ENCODE assay signal across 8 cellular contexts in the genomic region with DNA sequence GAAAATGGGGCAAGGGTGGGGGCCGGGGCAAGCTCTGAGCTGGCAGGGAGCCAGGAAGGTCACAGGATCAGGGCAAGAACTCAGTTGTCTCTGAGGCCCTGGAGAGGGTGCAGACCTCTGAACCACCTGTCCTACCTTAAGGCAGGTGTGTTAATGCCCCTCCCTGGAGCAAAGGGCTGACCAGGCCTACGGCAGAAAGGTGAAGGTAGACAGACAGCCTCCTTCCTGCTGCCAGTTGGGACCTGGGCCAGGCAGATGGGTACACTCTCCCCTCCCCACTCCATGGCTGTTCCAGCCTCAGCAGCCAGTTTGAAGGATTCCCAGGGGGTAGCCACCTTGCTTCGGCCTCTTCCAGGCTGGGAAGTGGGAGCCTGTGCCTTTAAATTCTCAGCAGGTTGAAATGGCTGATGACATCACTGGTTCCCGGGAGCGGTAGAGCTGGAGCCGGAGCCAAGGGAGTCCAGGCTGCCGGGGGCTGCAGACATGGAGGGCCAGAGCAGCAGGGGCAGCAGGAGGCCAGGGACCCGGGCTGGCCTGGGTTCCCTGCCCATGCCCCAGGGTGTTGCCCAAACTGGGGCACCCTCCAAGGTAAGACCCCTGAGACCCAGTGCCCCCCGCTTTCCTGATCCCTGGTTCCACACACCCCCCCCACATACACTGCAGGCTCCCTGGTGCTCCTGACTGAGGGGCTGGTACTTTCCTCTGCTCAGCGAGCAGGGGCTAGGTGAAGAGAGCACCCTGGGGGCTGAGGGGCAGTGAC. TPM values are rescaled to one million over a fixed set of nuclear protein-coding genes. Genes with fewer than 3 reads are reported as not detected.
DNase-seq lines count a peak whose midpoint lies in the region; ATAC-seq and TF ChIP-seq lines count a peak whose summit lies in the region.

A gene with protein sequence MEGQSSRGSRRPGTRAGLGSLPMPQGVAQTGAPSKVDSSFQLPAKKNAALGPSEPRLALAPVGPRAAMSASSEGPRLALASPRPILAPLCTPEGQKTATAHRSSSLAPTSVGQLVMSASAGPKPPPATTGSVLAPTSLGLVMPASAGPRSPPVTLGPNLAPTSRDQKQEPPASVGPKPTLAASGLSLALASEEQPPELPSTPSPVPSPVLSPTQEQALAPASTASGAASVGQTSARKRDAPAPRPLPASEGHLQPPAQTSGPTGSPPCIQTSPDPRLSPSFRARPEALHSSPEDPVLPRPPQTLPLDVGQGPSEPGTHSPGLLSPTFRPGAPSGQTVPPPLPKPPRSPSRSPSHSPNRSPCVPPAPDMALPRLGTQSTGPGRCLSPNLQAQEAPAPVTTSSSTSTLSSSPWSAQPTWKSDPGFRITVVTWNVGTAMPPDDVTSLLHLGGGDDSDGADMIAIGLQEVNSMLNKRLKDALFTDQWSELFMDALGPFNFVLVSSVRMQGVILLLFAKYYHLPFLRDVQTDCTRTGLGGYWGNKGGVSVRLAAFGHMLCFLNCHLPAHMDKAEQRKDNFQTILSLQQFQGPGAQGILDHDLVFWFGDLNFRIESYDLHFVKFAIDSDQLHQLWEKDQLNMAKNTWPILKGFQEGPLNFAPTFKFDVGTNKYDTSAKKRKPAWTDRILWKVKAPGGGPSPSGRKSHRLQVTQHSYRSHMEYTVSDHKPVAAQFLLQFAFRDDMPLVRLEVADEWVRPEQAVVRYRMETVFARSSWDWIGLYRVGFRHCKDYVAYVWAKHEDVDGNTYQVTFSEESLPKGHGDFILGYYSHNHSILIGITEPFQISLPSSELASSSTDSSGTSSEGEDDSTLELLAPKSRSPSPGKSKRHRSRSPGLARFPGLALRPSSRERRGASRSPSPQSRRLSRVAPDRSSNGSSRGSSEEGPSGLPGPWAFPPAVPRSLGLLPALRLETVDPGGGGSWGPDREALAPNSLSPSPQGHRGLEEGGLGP (plus strand): TSS at position 435 of the 760 bp plus-strand sequence. CDS start 49 bp downstream, at position 484.

- POLR2A ChIA-PET in AG04450 (lab: Yijun Ruan, JAX) = interaction anchor here (0.6 kb wide), 1 partner anchor 76 kb away, joined by 3 read pairs; no protein-coding TSS in a partner anchor

- intact Hi-C loops in left cardiac atrium (cut with DNase I) = no loop called here
- intact Hi-C loops in prostate gland (cut with DNase I) = no loop called here

- peak; percentile 73 to 77 for ATAC-seq in left cardiac atrium
- ATAC-seq in GM19397 (IDR thresholded peaks at IDR 0.05; ENCODE audit: unreplicated experiment) = no peak
- ATAC-seq in HG03135 (IDR thresholded peaks at IDR 0.05; ENCODE audit: unreplicated experiment) = no peak
- no peak for ATAC-seq in GM21381 (IDR thresholded peaks at IDR 0.05; ENCODE audit: unreplicated experiment)

- TF ChIP-seq RAD21 in Ishikawa (IDR thresholded peaks at IDR 0.05; ENCODE audit: low read depth) = no peak

- CTCF ChIA-PET in AG04450 (lab: Charles Lee) = interaction anchor here (1.2 to 1.9 kb wide), 3 partner anchors 15 to 90 kb away, joined by 3 to 6 read pairs (median 4); a partner anchor contains a TSS

- no peaks in the 10 kb centered on the region; the same call in 1 of the 2 replicates for H3K9me3 ChIP-seq in AG04450 (ENCODE audit: control insufficient read depth, insufficient read depth, low read length)
- H3K9me3 ChIP-seq in prostate gland = no peaks in the 10 kb centered on the region

- TF ChIP-seq CTCF in AG04450 (IDR thresholded peaks at IDR 0.05; ENCODE audit: low read depth, low read length) = no peak
- no peak for TF ChIP-seq CTCF in VCaP (conservative IDR thresholded peaks at IDR 0.05)
- no peak for TF ChIP-seq CTCF in prostate gland (IDR thresholded peaks at IDR 0.05)

- no peak for TF ChIP-seq EP300 in Ishikawa (IDR thresholded peaks at IDR 0.05; ENCODE audit: borderline replicate concordance)

- H3K27ac ChIP-seq in AG04450 (ENCODE audit: low read depth, low read length) (no peak within 1 kb of the TSS), VCaP (peak within 1 kb of the TSS; percentile 78), prostate gland (peak within 1 kb of the TSS; percentile 28 to 60)

- H3K27me3 ChIP-seq in AG04450 (ENCODE audit: control insufficient read depth, insufficient read depth, low read length) (peaks cover 7% of the 10 kb centered on the region), prostate gland (replicated peaks; ENCODE audit: insufficient read depth) (no peaks in the 10 kb centered on the region)

- H3K4me1 ChIP-seq in prostate gland (replicated peaks) = peaks cover 12% of the 10 kb centered on the region

- WGBS in prostate gland = 12% methylated on average over 5 of the region's 10 CpGs

- H3K4me3 ChIP-seq in AG04450 (ENCODE audit: low read depth, low read length) (peak within 1 kb of the TSS; percentile 68), prostate gland (peak within 1 kb of the TSS; percentile 33 to 39)

- H3K36me3 ChIP-seq in prostate gland = no peaks in the 10 kb centered on the region

- DNase-seq in AG04450 (ENCODE audit: low read depth, low spot score) (no peak), left cardiac atrium (peak; percentile 67), prostate gland (ENCODE audit: low spot score) (peak; percentile 55)

- TF ChIP-seq POLR2A in prostate gland (IDR thresholded peaks at IDR 0.05) = peak; percentile 42

TF ChIP-seq in Ishikawa, 13 proteins besides CTCF, POLR2A, EP300 and RAD21:
- peak; percentile 73; the same call in 1 of the 2 replicates for TF ChIP-seq ZBTB7A (IDR thresholded peaks at IDR 0.05; ENCODE audit: low read depth)
- TF ChIP-seq, protein P1, sequence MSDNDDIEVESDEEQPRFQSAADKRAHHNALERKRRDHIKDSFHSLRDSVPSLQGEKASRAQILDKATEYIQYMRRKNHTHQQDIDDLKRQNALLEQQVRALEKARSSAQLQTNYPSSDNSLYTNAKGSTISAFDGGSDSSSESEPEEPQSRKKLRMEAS (IDR thresholded peaks at IDR 0.05) = peak; percentile 60
- no peak for TF ChIP-seq TEAD4 (IDR thresholded peaks at IDR 0.05)
- peak; percentile 26 for TF ChIP-seq NFIC (IDR thresholded peaks at IDR 0.05)
- TF ChIP-seq TAF1 (IDR thresholded peaks at IDR 0.05; ENCODE audit: low read depth) = peak; percentile 36; the same call in 1 of the 2 replicates
- TF ChIP-seq CREB1 (IDR thresholded peaks at IDR 0.05; ENCODE audit: low read depth) = peak; percentile 40; the same call in 1 of the 2 replicates
- TF ChIP-seq EGR1 (IDR thresholded peaks at IDR 0.05) = no peak

RNA-seq across cellular contexts. Expression of the gene that starts here (rescaled TPM):
- polyA plus RNA-seq in AG04450 (2011; rRNA removed) = 0.91 and 0.92 TPM in 2 replicates
- polyA minus RNA-seq in AG04450 (2011; rRNA and poly(A)+ RNA removed) = 1.5 and 2.2 TPM in 2 replicates
- 10 to 100 TPM; 13.3 to 26.4 TPM for total RNA-seq in left cardiac atrium
- 10 to 100 TPM; 14.4 to 33.3 TPM for total RNA-seq in prostate gland

Comparison
In these comparisons a context has a peak if more than half of its experiments do, and no peak if none do; other contexts are left out.
1. ATAC-seq: peak in left cardiac atrium (2 of 2); none in GM19397 (single experiment), HG03135 (single experiment) and GM21381 (single experiment).